17 cellular contexts compared by ENCODE assay signal in the genomic region with DNA sequence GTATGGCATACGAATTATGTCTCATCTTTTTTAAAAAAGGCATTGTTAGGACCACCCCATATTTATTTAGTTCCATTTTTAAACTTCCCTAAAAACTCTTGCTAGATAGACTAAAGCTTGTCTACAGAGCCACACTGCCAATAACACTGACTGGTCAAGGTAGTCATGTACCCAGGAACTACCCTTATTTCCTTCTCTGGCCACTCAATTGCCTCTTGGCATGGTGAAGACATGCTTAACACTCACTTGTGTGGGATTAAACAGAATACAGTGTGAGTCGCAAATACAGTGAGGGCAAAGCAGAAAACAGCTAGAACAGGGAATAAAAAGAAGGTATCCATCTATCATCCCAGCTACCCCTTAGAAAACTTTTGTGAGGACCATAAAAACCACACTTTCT. TPM values are rescaled to one million over a fixed set of nuclear protein-coding genes. Genes with fewer than 3 reads are reported as not detected.
A peak's percentile ranks its signal among the peaks of the same experiment; 100 is the strongest.
DNase-seq lines count a peak whose midpoint lies in the region; ATAC-seq and TF ChIP-seq lines count a peak whose summit lies in the region.
"Had no signal": no experiment of that assay in that cellular context is flagged by ENCODE, and none has a peak within 500 bp of the region (broad histone marks: within the 10 kb centered on the region; RNA-seq: fewer than 3 reads in every experiment).

No MANE protein-coding gene starts in this region.

- H3K4me1 ChIP-seq in lower lobe of right lung, result no peaks in the 10 kb centered on the region
- H3K4me1 ChIP-seq: BE2C, BLaER1 had no signal

- DNase-seq in lower lobe of right lung, result no peak
- DNase-seq in renal cortical epithelial cell (ENCODE audit: low read depth), result peak; percentile 31
- no peak for DNase-seq in DMS114 treated with DMSO at 0.1 percent for 48 hours (lab: John Stamatoyannopoulos, UW; ENCODE audit: unreplicated experiment)
- no peak for DNase-seq in T1000 (lab: John Stamatoyannopoulos, UW)
- DNase-seq: 8988T; ACHN; BE2C; C1 segment of cervical spinal cord; CD4-positive, alpha-beta memory T cell; CD4-positive, CD25-positive, alpha-beta regulatory T cell; CD8-positive, alpha-beta memory T cell; COR-L47; DMS 273 treated with DMSO at 0.1 percent for 48 hours; DMS79 treated with DMSO at 0.1 percent for 48 hours; GF-D8 had no signal

- TF ChIP-seq CTCF in lower lobe of right lung (IDR thresholded peaks at IDR 0.05), result no peak

- no peaks in the 10 kb centered on the region for H3K27me3 ChIP-seq in lower lobe of right lung (ENCODE audit: low read depth)
- H3K27me3 ChIP-seq: BE2C, BLaER1 had no signal

- no peaks in the 10 kb centered on the region for H3K9me3 ChIP-seq in lower lobe of right lung
- H3K9me3 ChIP-seq: BE2C, BLaER1 had no signal

- peak; percentile 49 to 77 for ATAC-seq in lower lobe of right lung
- ATAC-seq in GM19351 (IDR thresholded peaks at IDR 0.05; ENCODE audit: unreplicated experiment), result no peak

- no peak overlapping the region for H3K27ac ChIP-seq in lower lobe of right lung
- H3K27ac ChIP-seq: BLaER1 had no signal

- intact Hi-C loops in lower lobe of right lung (cut with DNase I), result no loop called here

- no peaks in the 10 kb centered on the region for H3K36me3 ChIP-seq in lower lobe of right lung
- H3K36me3 ChIP-seq: BE2C, BLaER1 had no signal

- H3K4me3 ChIP-seq in lower lobe of right lung, result no peak overlapping the region
- H3K4me3 ChIP-seq: BLaER1 had no signal

RNA-seq across cellular contexts. Expression of gene KCNG3, which starts 57.4 kb away (rescaled TPM):
- total RNA-seq in lower lobe of right lung (0.89 TPM), renal cortical epithelial cell (0.15 TPM in 1 of 2 replicates, not detected in the other)
- total RNA-seq: CD4-positive, alpha-beta memory T cell; CD4-positive, CD25-positive, alpha-beta regulatory T cell had no signal
